12 cellular contexts compared by ENCODE assay signal in the genomic region with DNA sequence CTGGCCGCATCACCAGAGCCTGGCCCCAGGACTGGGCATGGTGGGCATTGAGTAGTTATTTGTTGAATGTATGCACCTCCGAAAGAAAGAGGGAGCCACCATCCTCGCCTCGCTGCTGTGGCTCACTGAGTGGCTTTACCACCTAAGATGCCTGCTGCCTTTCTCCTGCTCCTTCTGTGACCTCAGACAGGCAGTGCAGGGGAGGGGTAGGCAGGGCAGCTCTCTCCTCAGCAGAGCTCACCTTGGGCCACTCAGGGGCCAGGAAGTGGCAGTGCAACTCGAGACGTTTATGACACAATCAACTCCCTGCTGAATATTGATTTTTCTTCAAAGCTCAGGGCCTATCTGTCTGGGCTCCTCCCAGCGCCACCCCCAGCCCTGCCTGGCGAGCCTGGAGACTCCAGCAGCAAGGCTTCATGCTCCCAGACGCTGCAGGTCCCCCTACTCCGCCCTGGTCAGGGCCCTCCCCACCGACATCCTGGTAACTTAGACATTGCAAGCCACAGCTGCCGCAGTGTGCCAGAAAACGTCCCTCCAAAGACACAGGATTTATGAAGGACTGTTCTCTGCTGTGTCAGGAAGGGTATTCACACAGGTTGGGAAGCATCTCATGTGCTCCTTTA.
DNase-seq lines count a peak whose midpoint lies in the region; ATAC-seq, FAIRE-seq and TF ChIP-seq lines count a peak whose summit lies in the region.
"Had no signal": no experiment of that assay in that cellular context is flagged by ENCODE, and none has a peak within 500 bp of the region (broad histone marks: within the 10 kb centered on the region; RNA-seq: fewer than 3 reads in every experiment).

No MANE protein-coding gene starts in this region.

- 76 to 82% (median 79%) methylated on average over 13 of the region's 13 CpGs for WGBS in ovary, 3 donors

- peak overlapping the region; percentile 6; the same call in 1 of the 2 replicates for H3K4me3 Mint-ChIP-seq in WTC11

- H3K27ac Mint-ChIP-seq in WTC11 = peak overlapping the region; percentile 80

- no peak overlapping the region for H3K4me3 ChIP-seq in ovary

- CTCF ChIA-PET in WTC11 (lab: Charles Lee) = interaction anchor here (0.7 to 1.5 kb wide), 7 partner anchors 14 to 1174 kb away, joined by 3 to 5 read pairs (median 4); no protein-coding TSS in a partner anchor

- TF ChIP-seq CTCF in WTC11 (IDR thresholded peaks at IDR 0.05) = no peak
- no peak for TF ChIP-seq CTCF in ovary (IDR thresholded peaks at IDR 0.05)

- H3K36me3 Mint-ChIP-seq in WTC11 = no peaks in the 10 kb centered on the region
- H3K36me3 Mint-ChIP-seq: brain had no signal

- TF ChIP-seq EP300 in ovary (IDR thresholded peaks at IDR 0.05) = no peak

- H3K27ac ChIP-seq in ovary (peak overlapping the region; percentile 29 to 97), substantia nigra (ENCODE audit: low read depth, low read length, poor library complexity, severe bottlenecking) (no peak overlapping the region)

- no peaks in the 10 kb centered on the region for H3K36me3 ChIP-seq in ovary

- intact Hi-C loops in ovary (cut with DNase I) = loop anchor here in 3 of 4 donors (5.0 to 10.0 kb wide), 5 partner anchors 80 to 115 kb away; a partner anchor contains a TSS

- ATAC-seq in WTC11 = peak; percentile 95
- no peak for ATAC-seq in HG03565 (IDR thresholded peaks at IDR 0.05; ENCODE audit: unreplicated experiment)
- ATAC-seq in HG03469 (IDR thresholded peaks at IDR 0.05; ENCODE audit: unreplicated experiment) = no peak
- ATAC-seq: activated CD4-positive, CD25-positive, alpha-beta regulatory T cell treated with anti-CD3 and anti-CD28 coated beads, Interleukin-2, amount 50 U/mL, for 24 hours had no signal

- H3K9me3 Mint-ChIP-seq in WTC11 = peaks cover 3% of the 10 kb centered on the region

- peaks cover 18% of the 10 kb centered on the region for H3K4me1 Mint-ChIP-seq in WTC11

- FAIRE-seq in H54 (lab: Jason Lieb, UNC) = peak; percentile 15
- FAIRE-seq: G401.6 had no signal

- no peaks in the 10 kb centered on the region for H3K9me3 ChIP-seq in ovary

- POLR2A ChIA-PET in WTC11 (lab: Charles Lee) = no interaction called here

- H3K27me3 ChIP-seq in ovary = no peaks in the 10 kb centered on the region

- H3K4me1 ChIP-seq in ovary (ENCODE audit: insufficient read depth) = peaks cover 24% of the 10 kb centered on the region

- DNase-seq in H54 (ENCODE audit: insufficient read length, low spot score) = peak; percentile 40
- peak; percentile 89 to 92 for DNase-seq in NCI-H187 (lab: John Stamatoyannopoulos, UW)
- peak; percentile 59 for DNase-seq in WTC11 (ENCODE audit: low spot score)
- DNase-seq in ovary = peak in 3 of 5 donors; percentile 23 to 25 (median 24)
- DNase-seq in substantia nigra (lab: John Stamatoyannopoulos, UW) = no peak
- DNase-seq in NCI-H446 (lab: John Stamatoyannopoulos, UW) = no peak
- DNase-seq: KBM-7 had no signal

- H3K27me3 Mint-ChIP-seq in WTC11 (ENCODE audit: low read depth) = no peaks in the 10 kb centered on the region

- TF ChIP-seq POLR2A in H54 (IDR thresholded peaks at IDR 0.05; ENCODE audit: low read depth, low read length) = no peak
- TF ChIP-seq POLR2A in ovary (IDR thresholded peaks at IDR 0.05) = no peak

TF ChIP-seq in WTC11, 78 proteins besides CTCF, POLR2A, EP300 and RAD21 (continues in another document):
- TF ChIP-seq, protein P1, sequence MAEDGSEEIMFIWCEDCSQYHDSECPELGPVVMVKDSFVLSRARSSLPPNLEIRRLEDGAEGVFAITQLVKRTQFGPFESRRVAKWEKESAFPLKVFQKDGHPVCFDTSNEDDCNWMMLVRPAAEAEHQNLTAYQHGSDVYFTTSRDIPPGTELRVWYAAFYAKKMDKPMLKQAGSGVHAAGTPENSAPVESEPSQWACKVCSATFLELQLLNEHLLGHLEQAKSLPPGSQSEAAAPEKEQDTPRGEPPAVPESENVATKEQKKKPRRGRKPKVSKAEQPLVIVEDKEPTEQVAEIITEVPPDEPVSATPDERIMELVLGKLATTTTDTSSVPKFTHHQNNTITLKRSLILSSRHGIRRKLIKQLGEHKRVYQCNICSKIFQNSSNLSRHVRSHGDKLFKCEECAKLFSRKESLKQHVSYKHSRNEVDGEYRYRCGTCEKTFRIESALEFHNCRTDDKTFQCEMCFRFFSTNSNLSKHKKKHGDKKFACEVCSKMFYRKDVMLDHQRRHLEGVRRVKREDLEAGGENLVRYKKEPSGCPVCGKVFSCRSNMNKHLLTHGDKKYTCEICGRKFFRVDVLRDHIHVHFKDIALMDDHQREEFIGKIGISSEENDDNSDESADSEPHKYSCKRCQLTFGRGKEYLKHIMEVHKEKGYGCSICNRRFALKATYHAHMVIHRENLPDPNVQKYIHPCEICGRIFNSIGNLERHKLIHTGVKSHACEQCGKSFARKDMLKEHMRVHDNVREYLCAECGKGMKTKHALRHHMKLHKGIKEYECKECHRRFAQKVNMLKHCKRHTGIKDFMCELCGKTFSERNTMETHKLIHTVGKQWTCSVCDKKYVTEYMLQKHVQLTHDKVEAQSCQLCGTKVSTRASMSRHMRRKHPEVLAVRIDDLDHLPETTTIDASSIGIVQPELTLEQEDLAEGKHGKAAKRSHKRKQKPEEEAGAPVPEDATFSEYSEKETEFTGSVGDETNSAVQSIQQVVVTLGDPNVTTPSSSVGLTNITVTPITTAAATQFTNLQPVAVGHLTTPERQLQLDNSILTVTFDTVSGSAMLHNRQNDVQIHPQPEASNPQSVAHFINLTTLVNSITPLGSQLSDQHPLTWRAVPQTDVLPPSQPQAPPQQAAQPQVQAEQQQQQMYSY (CRISPR knock-in tag; IDR thresholded peaks at IDR 0.05) = no peak
- TF ChIP-seq SP1 (CRISPR knock-in tag; conservative IDR thresholded peaks at IDR 0.05) (no peak), ZNF138 (CRISPR knock-in tag; conservative IDR thresholded peaks at IDR 0.05) (no peak), ZBTB21 (CRISPR knock-in tag; IDR thresholded peaks at IDR 0.05; ENCODE audit: borderline replicate concordance) (0 out of 2 replicates have a peak, but pooled peaks have one; percentile 23), GABPB1 (CRISPR knock-in tag; IDR thresholded peaks at IDR 0.05) (peak; percentile 92), NR3C1 (CRISPR knock-in tag; conservative IDR thresholded peaks at IDR 0.05; ENCODE audit: low read depth) (no peak), GTF2I (CRISPR knock-in tag; conservative IDR thresholded peaks at IDR 0.05) (no peak), OVOL2 (CRISPR knock-in tag; IDR thresholded peaks at IDR 0.05; ENCODE audit: borderline replicate concordance) (no peak)
- TF ChIP-seq, protein P2, sequence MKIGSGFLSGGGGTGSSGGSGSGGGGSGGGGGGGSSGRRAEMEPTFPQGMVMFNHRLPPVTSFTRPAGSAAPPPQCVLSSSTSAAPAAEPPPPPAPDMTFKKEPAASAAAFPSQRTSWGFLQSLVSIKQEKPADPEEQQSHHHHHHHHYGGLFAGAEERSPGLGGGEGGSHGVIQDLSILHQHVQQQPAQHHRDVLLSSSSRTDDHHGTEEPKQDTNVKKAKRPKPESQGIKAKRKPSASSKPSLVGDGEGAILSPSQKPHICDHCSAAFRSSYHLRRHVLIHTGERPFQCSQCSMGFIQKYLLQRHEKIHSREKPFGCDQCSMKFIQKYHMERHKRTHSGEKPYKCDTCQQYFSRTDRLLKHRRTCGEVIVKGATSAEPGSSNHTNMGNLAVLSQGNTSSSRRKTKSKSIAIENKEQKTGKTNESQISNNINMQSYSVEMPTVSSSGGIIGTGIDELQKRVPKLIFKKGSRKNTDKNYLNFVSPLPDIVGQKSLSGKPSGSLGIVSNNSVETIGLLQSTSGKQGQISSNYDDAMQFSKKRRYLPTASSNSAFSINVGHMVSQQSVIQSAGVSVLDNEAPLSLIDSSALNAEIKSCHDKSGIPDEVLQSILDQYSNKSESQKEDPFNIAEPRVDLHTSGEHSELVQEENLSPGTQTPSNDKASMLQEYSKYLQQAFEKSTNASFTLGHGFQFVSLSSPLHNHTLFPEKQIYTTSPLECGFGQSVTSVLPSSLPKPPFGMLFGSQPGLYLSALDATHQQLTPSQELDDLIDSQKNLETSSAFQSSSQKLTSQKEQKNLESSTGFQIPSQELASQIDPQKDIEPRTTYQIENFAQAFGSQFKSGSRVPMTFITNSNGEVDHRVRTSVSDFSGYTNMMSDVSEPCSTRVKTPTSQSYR (CRISPR knock-in tag; IDR thresholded peaks at IDR 0.05) = no peak
- TF ChIP-seq, protein P3, sequence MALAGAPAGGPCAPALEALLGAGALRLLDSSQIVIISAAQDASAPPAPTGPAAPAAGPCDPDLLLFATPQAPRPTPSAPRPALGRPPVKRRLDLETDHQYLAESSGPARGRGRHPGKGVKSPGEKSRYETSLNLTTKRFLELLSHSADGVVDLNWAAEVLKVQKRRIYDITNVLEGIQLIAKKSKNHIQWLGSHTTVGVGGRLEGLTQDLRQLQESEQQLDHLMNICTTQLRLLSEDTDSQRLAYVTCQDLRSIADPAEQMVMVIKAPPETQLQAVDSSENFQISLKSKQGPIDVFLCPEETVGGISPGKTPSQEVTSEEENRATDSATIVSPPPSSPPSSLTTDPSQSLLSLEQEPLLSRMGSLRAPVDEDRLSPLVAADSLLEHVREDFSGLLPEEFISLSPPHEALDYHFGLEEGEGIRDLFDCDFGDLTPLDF (CRISPR knock-in tag; IDR thresholded peaks at IDR 0.05) = no peak
- TF ChIP-seq, protein P4, sequence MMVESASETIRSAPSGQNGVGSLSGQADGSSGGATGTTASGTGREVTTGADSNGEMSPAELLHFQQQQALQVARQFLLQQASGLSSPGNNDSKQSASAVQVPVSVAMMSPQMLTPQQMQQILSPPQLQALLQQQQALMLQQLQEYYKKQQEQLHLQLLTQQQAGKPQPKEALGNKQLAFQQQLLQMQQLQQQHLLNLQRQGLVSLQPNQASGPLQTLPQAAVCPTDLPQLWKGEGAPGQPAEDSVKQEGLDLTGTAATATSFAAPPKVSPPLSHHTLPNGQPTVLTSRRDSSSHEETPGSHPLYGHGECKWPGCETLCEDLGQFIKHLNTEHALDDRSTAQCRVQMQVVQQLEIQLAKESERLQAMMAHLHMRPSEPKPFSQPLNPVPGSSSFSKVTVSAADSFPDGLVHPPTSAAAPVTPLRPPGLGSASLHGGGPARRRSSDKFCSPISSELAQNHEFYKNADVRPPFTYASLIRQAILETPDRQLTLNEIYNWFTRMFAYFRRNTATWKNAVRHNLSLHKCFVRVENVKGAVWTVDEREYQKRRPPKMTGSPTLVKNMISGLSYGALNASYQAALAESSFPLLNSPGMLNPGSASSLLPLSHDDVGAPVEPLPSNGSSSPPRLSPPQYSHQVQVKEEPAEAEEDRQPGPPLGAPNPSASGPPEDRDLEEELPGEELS (CRISPR knock-in tag; IDR thresholded peaks at IDR 0.05) = no peak
- TF ChIP-seq, protein P5, sequence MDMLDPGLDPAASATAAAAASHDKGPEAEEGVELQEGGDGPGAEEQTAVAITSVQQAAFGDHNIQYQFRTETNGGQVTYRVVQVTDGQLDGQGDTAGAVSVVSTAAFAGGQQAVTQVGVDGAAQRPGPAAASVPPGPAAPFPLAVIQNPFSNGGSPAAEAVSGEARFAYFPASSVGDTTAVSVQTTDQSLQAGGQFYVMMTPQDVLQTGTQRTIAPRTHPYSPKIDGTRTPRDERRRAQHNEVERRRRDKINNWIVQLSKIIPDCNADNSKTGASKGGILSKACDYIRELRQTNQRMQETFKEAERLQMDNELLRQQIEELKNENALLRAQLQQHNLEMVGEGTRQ (CRISPR knock-in tag; IDR thresholded peaks at IDR 0.05) = 0 out of 2 replicates have a peak, but pooled peaks have one; percentile 16

Comparison
In these comparisons a context has a peak if more than half of its experiments do, and no peak if none do; other contexts are left out.
1. DNase-seq: peak in H54 (single experiment), NCI-H187 (2 of 2), WTC11 (single experiment) and ovary (3 of 5); none in substantia nigra (0 of 49) and NCI-H446 (0 of 2).